Comparison of ENCODE assay signal across 9 cellular contexts in the genomic region with DNA sequence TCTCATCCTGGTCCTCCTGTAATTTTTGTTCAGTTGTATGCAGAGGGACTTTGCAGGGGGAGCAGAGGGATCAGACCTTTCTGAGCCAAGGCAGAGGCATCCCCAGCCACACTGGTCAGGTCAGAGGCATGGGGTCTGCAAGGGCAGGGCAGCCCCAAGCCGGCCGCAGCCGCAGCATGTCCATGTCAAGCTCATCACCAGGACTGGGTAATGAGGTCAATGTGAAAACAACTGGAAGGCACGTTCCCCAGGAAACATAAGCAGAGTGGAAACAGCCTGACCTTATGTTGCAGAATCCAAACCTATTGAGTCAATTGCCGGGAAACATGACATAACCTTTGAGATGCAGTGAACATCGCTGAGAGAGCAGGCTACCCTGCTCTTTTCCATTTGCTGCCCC.
"Had no signal": no experiment of that assay in that cellular context is flagged by ENCODE, and none has a peak within 500 bp of the region (broad histone marks: within the 10 kb centered on the region; RNA-seq: fewer than 3 reads in every experiment).

No MANE protein-coding gene starts in this region.

- H3K36me3 ChIP-seq: HAP-1 had no signal

- DNase-seq: GM23248, GOT3, H7, H9, HCEC 1CT, HFFc6 had no signal

- H3K4me3 Mint-ChIP-seq: GM23338, H9, HFFc6 had no signal

- H3K4me3 ChIP-seq: GM23248, GM23338, HAP-1 had no signal

- H3K9me3 Mint-ChIP-seq: GM23338, H9 had no signal

- H3K27ac Mint-ChIP-seq: GM23338, HFFc6 had no signal

- H3K9me3 ChIP-seq: HAP-1 had no signal

- H3K27ac ChIP-seq: GM23248 had no signal

- H3K4me1 ChIP-seq: HAP-1 had no signal

- ATAC-seq: GM23338, HCT116 had no signal
